13 cellular contexts compared by ENCODE assay signal in genomic region chr10:79128241-79128922, GRCh38. TPM values are rescaled to one million over a fixed set of nuclear protein-coding genes. Genes with fewer than 3 reads are reported as not detected.
DNase-seq lines count a peak whose midpoint lies in the region; ATAC-seq and TF ChIP-seq lines count a peak whose summit lies in the region.
"Had no signal": no experiment of that assay in that cellular context is flagged by ENCODE, and none has a peak within 500 bp of the region (broad histone marks: within the 10 kb centered on the region; RNA-seq: fewer than 3 reads in every experiment).

No MANE protein-coding gene starts in this region.

- WGBS in GM23248 (ENCODE audit: low coverage in 1 of 2, low lambda C conversion rate in 2 of 2, missing lambda C conversion rate in 2 of 2), 2 experiments = 78% methylated on average over 8 of the region's 8 CpGs
- WGBS in esophagus muscularis mucosa = 74% methylated on average over 8 of the region's 8 CpGs

- H3K4me1 Mint-ChIP-seq in stimulated activated effector memory CD8-positive, alpha-beta T cell treated with anti-CD3 and anti-CD28 coated beads, Interleukin-12 subunit alpha, Interleukin-12 subunit beta, amount 100 ng/mL, for 72 hours = peaks cover 18% of the 10 kb centered on the region

- TF ChIP-seq CTCF in esophagus muscularis mucosa (IDR thresholded peaks at IDR 0.05) = no peak

- H3K9me3 ChIP-seq in GM23248 (ENCODE audit: low read depth) (no peaks in the 10 kb centered on the region), esophagus muscularis mucosa (no peaks in the 10 kb centered on the region)

- ATAC-seq in stimulated activated effector memory CD8-positive, alpha-beta T cell treated with anti-CD3 and anti-CD28 coated beads, Interleukin-12 subunit alpha, Interleukin-12 subunit beta, amount 100 ng/mL, for 72 hours = no peak
- no peak for ATAC-seq in HG03175 (IDR thresholded peaks at IDR 0.05; ENCODE audit: unreplicated experiment)

- H3K36me3 Mint-ChIP-seq in stimulated activated effector memory CD8-positive, alpha-beta T cell treated with anti-CD3 and anti-CD28 coated beads, Interleukin-12 subunit alpha, Interleukin-12 subunit beta, amount 100 ng/mL, for 72 hours = peaks cover 14% of the 10 kb centered on the region

- peaks cover 32% of the 10 kb centered on the region for H3K4me1 ChIP-seq in GM23248 (ENCODE audit: insufficient read depth)
- peaks cover 73 to 97% (median 83%) of the 10 kb centered on the region in 4 donors for H3K4me1 ChIP-seq in esophagus muscularis mucosa

- no peaks in the 10 kb centered on the region for H3K27me3 ChIP-seq in GM23248 (replicated peaks; ENCODE audit: insufficient read depth)
- H3K27me3 ChIP-seq in esophagus muscularis mucosa = no peaks in the 10 kb centered on the region
- H3K27me3 ChIP-seq: brain microvascular endothelial cell had no signal

- no peak overlapping the region for H3K9ac ChIP-seq in GM23248

- H3K27ac Mint-ChIP-seq in stimulated activated effector memory CD8-positive, alpha-beta T cell treated with anti-CD3 and anti-CD28 coated beads, Interleukin-12 subunit alpha, Interleukin-12 subunit beta, amount 100 ng/mL, for 72 hours = peak overlapping the region; percentile 63

- H3K36me3 ChIP-seq in GM23248 (ENCODE audit: low read depth) = peaks cover 11% of the 10 kb centered on the region; the same call in 1 of the 2 replicates
- peaks cover 18 to 57% (median 48%) of the 10 kb centered on the region in 4 donors for H3K36me3 ChIP-seq in esophagus muscularis mucosa

- H3K4me2 ChIP-seq in GM23248 (ENCODE audit: unreplicated experiment) = no peak overlapping the region

- no peaks in the 10 kb centered on the region for H3K9me2 ChIP-seq in GM23248 (ENCODE audit: insufficient read depth)

- no peak overlapping the region for H2AFZ ChIP-seq in GM23248

- peaks cover 31% of the 10 kb centered on the region for H3F3A ChIP-seq in GM23248 (ENCODE audit: insufficient read depth)

- TF ChIP-seq EP300 in esophagus muscularis mucosa (IDR thresholded peaks at IDR 0.05) = no peak

- no peak overlapping the region for H3K4me3 Mint-ChIP-seq in stimulated activated effector memory CD8-positive, alpha-beta T cell treated with anti-CD3 and anti-CD28 coated beads, Interleukin-12 subunit alpha, Interleukin-12 subunit beta, amount 100 ng/mL, for 72 hours
- H3K4me3 Mint-ChIP-seq: CD8-positive, alpha-beta memory T cell had no signal

- no peaks in the 10 kb centered on the region; the same call in 1 of the 2 replicates for H4K20me1 ChIP-seq in GM23248 (ENCODE audit: insufficient read depth)

- no peak for DNase-seq in GM23248
- peak; percentile 40 for DNase-seq in NCI-H69 (lab: John Stamatoyannopoulos, UW)
- DNase-seq in esophagus muscularis mucosa (ENCODE audit: extremely low spot score) = no peak
- DNase-seq in stimulated activated effector memory CD8-positive, alpha-beta T cell treated with anti-CD3 and anti-CD28 coated beads, Interleukin-12 subunit alpha, Interleukin-12 subunit beta, amount 100 ng/mL, for 72 hours (ENCODE audit: low spot score in 2 of 2) = no peak
- no peak for DNase-seq in KG1 (lab: John Stamatoyannopoulos, UW)
- no peak for DNase-seq in epidermal melanocyte (ENCODE audit: insufficient read length, low spot score)
- DNase-seq: activated effector memory CD4-positive, alpha-beta T cell treated with Interleukin-2 at 50 U/mL for 16 hours; brain microvascular endothelial cell; CD8-positive, alpha-beta memory T cell; NCI-H446 treated with DMSO at 0.1 percent for 48 hours; nucleus accumbens; stimulated activated naive CD4-positive, alpha-beta T cell had no signal

- H3K27ac ChIP-seq in GM23248 (peak overlapping the region; percentile 57; the same call in 1 of the 2 replicates), esophagus muscularis mucosa (replicated peaks in 1 of 4) (peak overlapping the region in 3 of 4 donors; percentile 33 to 47 (median 39))

- TF ChIP-seq POLR2A in esophagus muscularis mucosa (IDR thresholded peaks at IDR 0.05; ENCODE audit: low read depth) = no peak

- H3K4me3 ChIP-seq in GM23248 (no peak overlapping the region), esophagus muscularis mucosa (no peak overlapping the region)

- peaks cover 99% of the 10 kb centered on the region for H3K79me2 ChIP-seq in GM23248 (ENCODE audit: insufficient read depth)

- intact Hi-C loops in esophagus muscularis mucosa (cut with DNase I) = no loop called here

- H3K9me3 Mint-ChIP-seq in stimulated activated effector memory CD8-positive, alpha-beta T cell treated with anti-CD3 and anti-CD28 coated beads, Interleukin-12 subunit alpha, Interleukin-12 subunit beta, amount 100 ng/mL, for 72 hours = no peaks in the 10 kb centered on the region
- H3K9me3 Mint-ChIP-seq: CD8-positive, alpha-beta memory T cell had no signal

- in situ Hi-C loops in GM23248 (cut with MboI) = no loop called here

RNA-seq across cellular contexts. Expression of gene ZMIZ1, which starts 59.6 kb away (rescaled TPM):
- 26.6 and 28.4 TPM in 2 replicates for total RNA-seq in GM23248 (2014; rRNA removed; shearing (Covaris generic))
- 20.9 and 21.9 TPM in 2 replicates for polyA plus RNA-seq in GM23248 (2016; fragmentation: Nextera tagmentation; extraction: Ambion mirVana)
- total RNA-seq in esophagus muscularis mucosa = 10 to 100 TPM; 48.7 to 87.2 (median 66.0) TPM
